ENCODE assay signal across 1 cellular context in the genomic region with DNA sequence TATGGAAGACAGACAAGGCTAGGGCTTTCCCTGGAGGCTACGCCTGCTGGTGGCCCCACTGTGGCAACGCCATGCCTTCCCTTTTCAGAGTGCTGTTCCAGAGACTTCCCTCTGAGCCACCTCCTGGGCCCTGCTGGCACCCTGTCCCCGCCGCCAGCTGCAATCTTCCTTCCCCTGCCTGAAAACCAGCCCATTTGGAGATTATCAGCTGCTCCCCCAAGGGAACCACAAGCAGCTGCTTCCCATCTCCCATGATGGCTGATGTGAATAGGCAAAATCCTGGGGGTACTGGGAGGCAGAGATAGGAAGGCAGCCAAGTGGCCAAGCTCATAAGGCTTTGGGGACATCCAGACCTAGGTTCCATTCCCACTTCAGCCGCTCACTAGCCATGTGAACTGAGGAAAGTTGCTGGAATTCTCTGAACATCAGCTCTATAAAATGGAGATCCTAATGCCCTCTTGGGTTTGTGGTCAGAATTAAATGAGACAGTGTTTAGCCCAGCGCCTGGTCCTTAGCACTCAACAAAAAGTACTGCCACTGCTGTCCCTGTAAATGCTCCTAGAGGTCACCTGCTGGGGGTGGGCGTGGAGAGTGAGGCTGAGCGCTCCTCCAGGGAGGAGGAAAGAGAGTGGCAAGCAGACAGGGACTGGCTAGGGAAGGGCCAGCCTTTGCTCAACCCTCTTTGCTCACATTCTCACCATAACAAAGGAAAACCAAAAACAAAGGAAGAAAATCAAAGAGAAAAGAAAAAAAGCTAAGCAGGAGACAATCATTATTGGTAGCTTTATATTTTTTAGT.
TF ChIP-seq lines count a peak whose summit lies in the region.

No MANE protein-coding gene starts in this region.

TF ChIP-seq in K562, 482 proteins besides CTCF, POLR2A, EP300 and RAD21 (continued from another document and continues in another):
- TF ChIP-seq, protein P1, sequence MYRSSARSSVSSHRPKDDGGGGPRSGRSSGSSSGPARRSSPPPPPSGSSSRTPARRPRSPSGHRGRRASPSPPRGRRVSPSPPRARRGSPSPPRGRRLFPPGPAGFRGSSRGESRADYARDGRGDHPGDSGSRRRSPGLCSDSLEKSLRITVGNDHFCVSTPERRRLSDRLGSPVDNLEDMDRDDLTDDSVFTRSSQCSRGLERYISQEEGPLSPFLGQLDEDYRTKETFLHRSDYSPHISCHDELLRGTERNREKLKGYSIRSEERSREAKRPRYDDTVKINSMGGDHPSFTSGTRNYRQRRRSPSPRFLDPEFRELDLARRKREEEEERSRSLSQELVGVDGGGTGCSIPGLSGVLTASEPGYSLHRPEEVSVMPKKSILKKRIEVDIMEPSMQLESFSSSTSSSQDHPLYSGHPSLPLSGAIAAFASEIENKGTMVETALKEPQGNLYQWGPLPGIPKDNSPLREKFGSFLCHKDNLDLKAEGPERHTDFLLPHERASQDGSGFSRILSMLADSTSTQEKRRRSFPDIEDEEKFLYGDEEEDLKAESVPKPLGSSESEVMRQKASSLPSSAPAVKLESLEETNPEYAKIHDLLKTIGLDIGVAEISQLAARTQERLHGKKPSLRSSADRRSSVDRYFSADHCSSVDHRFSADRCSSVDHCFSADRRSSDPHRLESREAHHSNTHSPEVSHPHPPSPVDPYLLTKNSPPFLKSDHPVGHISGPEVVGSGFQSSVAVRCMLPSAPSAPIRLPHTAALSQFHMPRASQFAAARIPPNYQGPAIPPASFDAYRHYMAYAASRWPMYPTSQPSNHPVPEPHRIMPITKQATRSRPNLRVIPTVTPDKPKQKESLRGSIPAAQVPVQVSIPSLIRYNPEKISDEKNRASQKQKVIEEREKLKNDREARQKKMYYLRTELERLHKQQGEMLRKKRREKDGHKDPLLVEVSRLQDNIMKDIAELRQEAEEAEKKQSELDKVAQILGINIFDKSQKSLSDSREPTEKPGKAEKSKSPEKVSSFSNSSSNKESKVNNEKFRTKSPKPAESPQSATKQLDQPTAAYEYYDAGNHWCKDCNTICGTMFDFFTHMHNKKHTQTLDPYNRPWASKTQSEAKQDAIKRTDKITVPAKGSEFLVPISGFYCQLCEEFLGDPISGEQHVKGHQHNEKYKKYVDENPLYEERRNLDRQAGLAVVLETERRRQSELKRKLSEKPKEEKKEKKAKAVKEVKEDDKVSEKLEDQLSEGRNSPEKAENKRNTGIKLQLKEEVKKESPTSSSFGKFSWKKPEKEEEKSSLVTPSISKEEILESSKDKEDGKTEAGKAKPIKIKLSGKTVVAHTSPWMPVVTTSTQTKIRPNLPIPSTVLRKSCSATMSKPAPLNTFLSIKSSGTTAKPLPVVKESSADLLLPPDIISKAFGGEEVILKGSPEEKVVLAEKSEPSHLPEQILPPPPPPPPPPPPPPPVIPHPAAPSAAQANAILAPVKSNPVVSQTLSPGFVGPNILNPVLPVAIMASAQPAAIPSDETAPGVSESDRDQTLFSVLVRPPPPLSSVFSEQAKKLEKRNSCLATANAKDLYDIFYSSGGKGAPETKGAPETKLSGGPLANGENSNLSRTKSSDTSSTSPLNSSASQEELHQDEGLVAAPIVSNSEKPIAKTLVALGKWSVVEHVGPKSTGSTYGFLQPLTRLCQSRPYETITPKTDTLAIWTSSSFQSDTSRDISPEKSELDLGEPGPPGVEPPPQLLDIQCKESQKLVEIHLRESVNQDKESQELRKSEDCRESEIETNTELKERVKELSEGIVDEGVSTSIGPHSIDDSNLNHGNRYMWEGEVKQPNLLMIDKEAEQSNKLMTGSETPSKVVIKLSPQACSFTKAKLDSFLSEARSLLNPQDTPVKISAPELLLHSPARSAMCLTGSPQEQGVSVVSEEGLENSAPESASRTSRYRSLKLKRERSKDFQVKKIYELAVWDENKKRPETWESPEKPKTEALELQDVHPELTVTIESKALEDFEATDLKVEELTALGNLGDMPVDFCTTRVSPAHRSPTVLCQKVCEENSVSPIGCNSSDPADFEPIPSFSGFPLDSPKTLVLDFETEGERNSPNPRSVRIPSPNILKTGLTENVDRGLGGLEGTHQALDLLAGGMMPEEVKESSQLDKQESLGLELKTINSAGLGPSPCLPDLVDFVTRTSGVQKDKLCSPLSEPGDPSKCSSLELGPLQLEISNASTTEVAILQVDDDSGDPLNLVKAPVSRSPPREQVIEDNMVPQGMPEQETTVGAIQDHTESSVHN (IDR thresholded peaks at IDR 0.05; ENCODE audit: borderline replicate concordance in 1 of 2, low read depth in 1 of 2), result 0 out of 4 replicates have a peak, but pooled peaks of 1 of the 2 experiments have one; percentile 41
- TF ChIP-seq, protein P2, sequence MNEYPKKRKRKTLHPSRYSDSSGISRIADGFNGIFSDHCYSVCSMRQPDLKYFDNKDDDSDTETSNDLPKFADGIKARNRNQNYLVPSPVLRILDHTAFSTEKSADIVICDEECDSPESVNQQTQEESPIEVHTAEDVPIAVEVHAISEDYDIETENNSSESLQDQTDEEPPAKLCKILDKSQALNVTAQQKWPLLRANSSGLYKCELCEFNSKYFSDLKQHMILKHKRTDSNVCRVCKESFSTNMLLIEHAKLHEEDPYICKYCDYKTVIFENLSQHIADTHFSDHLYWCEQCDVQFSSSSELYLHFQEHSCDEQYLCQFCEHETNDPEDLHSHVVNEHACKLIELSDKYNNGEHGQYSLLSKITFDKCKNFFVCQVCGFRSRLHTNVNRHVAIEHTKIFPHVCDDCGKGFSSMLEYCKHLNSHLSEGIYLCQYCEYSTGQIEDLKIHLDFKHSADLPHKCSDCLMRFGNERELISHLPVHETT (CRISPR knock-in tag; conservative IDR thresholded peaks at IDR 0.05 in 1 of 2, IDR thresholded peaks at IDR 0.05 in 1 of 2), result peak in 1 of 2 experiments; percentile 89; a peak in 2 of 4 replicates
- TF ChIP-seq SMARCE1 (IDR thresholded peaks at IDR 0.05), result peak; percentile 85
- peak; percentile 80 for TF ChIP-seq ZNF644 (tag; IDR thresholded peaks at IDR 0.05; ENCODE audit: low read depth)
- TF ChIP-seq, protein P3, sequence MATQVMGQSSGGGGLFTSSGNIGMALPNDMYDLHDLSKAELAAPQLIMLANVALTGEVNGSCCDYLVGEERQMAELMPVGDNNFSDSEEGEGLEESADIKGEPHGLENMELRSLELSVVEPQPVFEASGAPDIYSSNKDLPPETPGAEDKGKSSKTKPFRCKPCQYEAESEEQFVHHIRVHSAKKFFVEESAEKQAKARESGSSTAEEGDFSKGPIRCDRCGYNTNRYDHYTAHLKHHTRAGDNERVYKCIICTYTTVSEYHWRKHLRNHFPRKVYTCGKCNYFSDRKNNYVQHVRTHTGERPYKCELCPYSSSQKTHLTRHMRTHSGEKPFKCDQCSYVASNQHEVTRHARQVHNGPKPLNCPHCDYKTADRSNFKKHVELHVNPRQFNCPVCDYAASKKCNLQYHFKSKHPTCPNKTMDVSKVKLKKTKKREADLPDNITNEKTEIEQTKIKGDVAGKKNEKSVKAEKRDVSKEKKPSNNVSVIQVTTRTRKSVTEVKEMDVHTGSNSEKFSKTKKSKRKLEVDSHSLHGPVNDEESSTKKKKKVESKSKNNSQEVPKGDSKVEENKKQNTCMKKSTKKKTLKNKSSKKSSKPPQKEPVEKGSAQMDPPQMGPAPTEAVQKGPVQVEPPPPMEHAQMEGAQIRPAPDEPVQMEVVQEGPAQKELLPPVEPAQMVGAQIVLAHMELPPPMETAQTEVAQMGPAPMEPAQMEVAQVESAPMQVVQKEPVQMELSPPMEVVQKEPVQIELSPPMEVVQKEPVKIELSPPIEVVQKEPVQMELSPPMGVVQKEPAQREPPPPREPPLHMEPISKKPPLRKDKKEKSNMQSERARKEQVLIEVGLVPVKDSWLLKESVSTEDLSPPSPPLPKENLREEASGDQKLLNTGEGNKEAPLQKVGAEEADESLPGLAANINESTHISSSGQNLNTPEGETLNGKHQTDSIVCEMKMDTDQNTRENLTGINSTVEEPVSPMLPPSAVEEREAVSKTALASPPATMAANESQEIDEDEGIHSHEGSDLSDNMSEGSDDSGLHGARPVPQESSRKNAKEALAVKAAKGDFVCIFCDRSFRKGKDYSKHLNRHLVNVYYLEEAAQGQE (CRISPR knock-in tag; IDR thresholded peaks at IDR 0.05; ENCODE audit: low read depth), result no peak
- no peak for TF ChIP-seq FOXP1 (CRISPR knock-in tag; IDR thresholded peaks at IDR 0.05)
- TF ChIP-seq OTX1 (CRISPR knock-in tag; IDR thresholded peaks at IDR 0.05), result peak; percentile 87
- TF ChIP-seq, protein P4, sequence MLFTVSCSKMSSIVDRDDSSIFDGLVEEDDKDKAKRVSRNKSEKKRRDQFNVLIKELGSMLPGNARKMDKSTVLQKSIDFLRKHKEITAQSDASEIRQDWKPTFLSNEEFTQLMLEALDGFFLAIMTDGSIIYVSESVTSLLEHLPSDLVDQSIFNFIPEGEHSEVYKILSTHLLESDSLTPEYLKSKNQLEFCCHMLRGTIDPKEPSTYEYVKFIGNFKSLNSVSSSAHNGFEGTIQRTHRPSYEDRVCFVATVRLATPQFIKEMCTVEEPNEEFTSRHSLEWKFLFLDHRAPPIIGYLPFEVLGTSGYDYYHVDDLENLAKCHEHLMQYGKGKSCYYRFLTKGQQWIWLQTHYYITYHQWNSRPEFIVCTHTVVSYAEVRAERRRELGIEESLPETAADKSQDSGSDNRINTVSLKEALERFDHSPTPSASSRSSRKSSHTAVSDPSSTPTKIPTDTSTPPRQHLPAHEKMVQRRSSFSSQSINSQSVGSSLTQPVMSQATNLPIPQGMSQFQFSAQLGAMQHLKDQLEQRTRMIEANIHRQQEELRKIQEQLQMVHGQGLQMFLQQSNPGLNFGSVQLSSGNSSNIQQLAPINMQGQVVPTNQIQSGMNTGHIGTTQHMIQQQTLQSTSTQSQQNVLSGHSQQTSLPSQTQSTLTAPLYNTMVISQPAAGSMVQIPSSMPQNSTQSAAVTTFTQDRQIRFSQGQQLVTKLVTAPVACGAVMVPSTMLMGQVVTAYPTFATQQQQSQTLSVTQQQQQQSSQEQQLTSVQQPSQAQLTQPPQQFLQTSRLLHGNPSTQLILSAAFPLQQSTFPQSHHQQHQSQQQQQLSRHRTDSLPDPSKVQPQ (CRISPR knock-in tag; IDR thresholded peaks at IDR 0.05; ENCODE audit: borderline replicate concordance), result 0 out of 2 replicates have a peak, but pooled peaks have one; percentile 56
- peak; percentile 70; the same call in 1 of the 2 replicates for TF ChIP-seq ZNF324 (CRISPR knock-in tag; IDR thresholded peaks at IDR 0.05)
- peak in 1 of 2 experiments; percentile 36; a peak in 1 of 4 replicates for TF ChIP-seq FOXA3 (CRISPR knock-in tag; conservative IDR thresholded peaks at IDR 0.05 in 1 of 2, IDR thresholded peaks at IDR 0.05 in 1 of 2)
- TF ChIP-seq, protein P5, sequence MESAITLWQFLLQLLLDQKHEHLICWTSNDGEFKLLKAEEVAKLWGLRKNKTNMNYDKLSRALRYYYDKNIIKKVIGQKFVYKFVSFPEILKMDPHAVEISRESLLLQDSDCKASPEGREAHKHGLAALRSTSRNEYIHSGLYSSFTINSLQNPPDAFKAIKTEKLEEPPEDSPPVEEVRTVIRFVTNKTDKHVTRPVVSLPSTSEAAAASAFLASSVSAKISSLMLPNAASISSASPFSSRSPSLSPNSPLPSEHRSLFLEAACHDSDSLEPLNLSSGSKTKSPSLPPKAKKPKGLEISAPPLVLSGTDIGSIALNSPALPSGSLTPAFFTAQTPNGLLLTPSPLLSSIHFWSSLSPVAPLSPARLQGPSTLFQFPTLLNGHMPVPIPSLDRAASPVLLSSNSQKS (CRISPR knock-in tag; IDR thresholded peaks at IDR 0.05), result peak; percentile 63; the same call in 1 of the 2 replicates
- TF ChIP-seq WHSC1 (IDR thresholded peaks at IDR 0.05; ENCODE audit: low read length), result no peak
- TF ChIP-seq, protein P6, sequence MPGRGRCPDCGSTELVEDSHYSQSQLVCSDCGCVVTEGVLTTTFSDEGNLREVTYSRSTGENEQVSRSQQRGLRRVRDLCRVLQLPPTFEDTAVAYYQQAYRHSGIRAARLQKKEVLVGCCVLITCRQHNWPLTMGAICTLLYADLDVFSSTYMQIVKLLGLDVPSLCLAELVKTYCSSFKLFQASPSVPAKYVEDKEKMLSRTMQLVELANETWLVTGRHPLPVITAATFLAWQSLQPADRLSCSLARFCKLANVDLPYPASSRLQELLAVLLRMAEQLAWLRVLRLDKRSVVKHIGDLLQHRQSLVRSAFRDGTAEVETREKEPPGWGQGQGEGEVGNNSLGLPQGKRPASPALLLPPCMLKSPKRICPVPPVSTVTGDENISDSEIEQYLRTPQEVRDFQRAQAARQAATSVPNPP (IDR thresholded peaks at IDR 0.05; ENCODE audit: borderline replicate concordance, insufficient read depth, insufficient read length), result no peak
- 0 out of 2 replicates have a peak, but pooled peaks have one; percentile 20 for TF ChIP-seq GABPA (tag; conservative IDR thresholded peaks at IDR 0.05; ENCODE audit: low read depth)
- TF ChIP-seq RNF2 (IDR thresholded peaks at IDR 0.05), result no peak
- TF ChIP-seq POU5F1 (IDR thresholded peaks at IDR 0.05; ENCODE audit: borderline replicate concordance, low read depth, low read length, partially characterized antibody), result no peak
- TF ChIP-seq SMAD3 (CRISPR knock-in tag; conservative IDR thresholded peaks at IDR 0.05), result peak; percentile 79; the same call in 1 of the 2 replicates
- TF ChIP-seq KDM2B (CRISPR knock-in tag; IDR thresholded peaks at IDR 0.05), result no peak
- peak; percentile 88 for TF ChIP-seq SMARCC2 (IDR thresholded peaks at IDR 0.05; ENCODE audit: low read depth)
- TF ChIP-seq ZNF124 (CRISPR knock-in tag; IDR thresholded peaks at IDR 0.05), result no peak
- TF ChIP-seq GABPB2 (CRISPR knock-in tag; conservative IDR thresholded peaks at IDR 0.05), result no peak
- peak; percentile 67; the same call in 1 of the 2 replicates for TF ChIP-seq MAFF (IDR thresholded peaks at IDR 0.05; ENCODE audit: low read length)
- TF ChIP-seq ZNF263 (CRISPR knock-in tag; IDR thresholded peaks at IDR 0.05; ENCODE audit: borderline replicate concordance), result peak; percentile 54; the same call in 1 of the 2 replicates
- TF ChIP-seq RHOXF2B (CRISPR knock-in tag; conservative IDR thresholded peaks at IDR 0.05), result no peak
- peak; percentile 83; the same call in 1 of the 2 replicates for TF ChIP-seq HEY1 (CRISPR knock-in tag; IDR thresholded peaks at IDR 0.05; ENCODE audit: borderline replicate concordance)
- TF ChIP-seq DMBX1 (CRISPR knock-in tag; IDR thresholded peaks at IDR 0.05; ENCODE audit: borderline replicate concordance), result peak; percentile 91
- TF ChIP-seq, protein P7, sequence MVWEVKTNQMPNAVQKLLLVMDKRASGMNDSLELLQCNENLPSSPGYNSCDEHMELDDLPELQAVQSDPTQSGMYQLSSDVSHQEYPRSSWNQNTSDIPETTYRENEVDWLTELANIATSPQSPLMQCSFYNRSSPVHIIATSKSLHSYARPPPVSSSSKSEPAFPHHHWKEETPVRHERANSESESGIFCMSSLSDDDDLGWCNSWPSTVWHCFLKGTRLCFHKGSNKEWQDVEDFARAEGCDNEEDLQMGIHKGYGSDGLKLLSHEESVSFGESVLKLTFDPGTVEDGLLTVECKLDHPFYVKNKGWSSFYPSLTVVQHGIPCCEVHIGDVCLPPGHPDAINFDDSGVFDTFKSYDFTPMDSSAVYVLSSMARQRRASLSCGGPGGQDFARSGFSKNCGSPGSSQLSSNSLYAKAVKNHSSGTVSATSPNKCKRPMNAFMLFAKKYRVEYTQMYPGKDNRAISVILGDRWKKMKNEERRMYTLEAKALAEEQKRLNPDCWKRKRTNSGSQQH (CRISPR knock-in tag; IDR thresholded peaks at IDR 0.05), result peak; percentile 92
- no peak for TF ChIP-seq SMARCB1 (IDR thresholded peaks at IDR 0.05; ENCODE audit: insufficient read length, low read depth)
- no peak for TF ChIP-seq GTF2F1 (IDR thresholded peaks at IDR 0.05; ENCODE audit: low read depth, low read length)
- TF ChIP-seq BRCA1 (IDR thresholded peaks at IDR 0.05), result no peak
- TF ChIP-seq BRCA1 (CRISPR knock-in tag; IDR thresholded peaks at IDR 0.05), result no peak
- no peak for TF ChIP-seq ELF1 (tag; IDR thresholded peaks at IDR 0.05)
- no peak for TF ChIP-seq ZC3H11A (IDR thresholded peaks at IDR 0.05; ENCODE audit: low read depth, low read length)
- TF ChIP-seq NFIC (IDR thresholded peaks at IDR 0.05), result peak; percentile 99
- TF ChIP-seq POLR3A (IDR thresholded peaks at IDR 0.05; ENCODE audit: borderline replicate concordance, extremely low read depth, insufficient read depth, insufficient read length), result no peak
- TF ChIP-seq ZNF12 (CRISPR knock-in tag; IDR thresholded peaks at IDR 0.05), result no peak
- TF ChIP-seq ZNF121 (CRISPR knock-in tag; conservative IDR thresholded peaks at IDR 0.05), result no peak
